29 cellular contexts compared by ENCODE assay signal in the genomic region with DNA sequence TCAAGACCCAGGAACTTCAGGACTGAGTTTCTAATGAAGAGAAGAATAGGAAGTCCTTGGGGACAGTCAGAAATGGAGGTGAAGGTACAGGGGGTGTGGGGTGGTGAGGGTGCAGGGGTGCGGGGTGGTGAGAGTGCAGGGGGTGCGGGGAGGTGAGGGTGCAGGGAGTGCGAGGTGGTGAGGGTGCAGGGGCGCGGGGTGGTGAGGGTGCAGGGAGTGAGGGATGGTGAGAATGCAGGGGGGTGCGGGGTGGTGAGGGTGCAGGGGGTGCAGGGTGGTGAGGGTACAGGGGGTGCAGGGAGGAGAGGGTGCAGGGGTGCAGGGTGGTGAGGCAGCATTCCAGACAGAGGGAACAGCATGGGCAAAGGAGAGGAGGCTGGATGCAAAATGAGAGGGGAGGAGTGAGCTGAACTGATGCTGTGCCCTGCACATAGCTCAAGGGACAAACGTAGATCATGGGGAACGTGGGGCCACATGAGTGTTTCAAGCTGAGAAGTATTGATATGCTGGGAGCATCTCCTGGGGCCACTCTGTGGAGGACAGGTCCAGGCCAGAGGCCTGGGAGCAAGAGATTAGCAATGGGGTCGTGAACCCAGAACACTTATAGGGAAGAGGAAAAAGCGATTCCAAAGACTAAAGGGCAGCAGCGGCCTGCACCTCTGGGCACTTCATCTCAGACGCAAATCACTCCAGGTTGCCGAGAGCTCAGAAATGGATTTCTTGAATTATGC. TPM values are rescaled to one million over a fixed set of nuclear protein-coding genes. Genes with fewer than 3 reads are reported as not detected.
A peak's percentile ranks its signal among the peaks of the same experiment; 100 is the strongest.
DNase-seq lines count a peak whose midpoint lies in the region; ATAC-seq, FAIRE-seq and TF ChIP-seq lines count a peak whose summit lies in the region.
"Had no signal": no experiment of that assay in that cellular context is flagged by ENCODE, and none has a peak within 500 bp of the region (broad histone marks: within the 10 kb centered on the region; RNA-seq: fewer than 3 reads in every experiment).

No MANE protein-coding gene starts in this region.

- H3K4me1 Mint-ChIP-seq in WTC11, result peaks cover 48% of the 10 kb centered on the region
- H3K4me1 Mint-ChIP-seq in progenitor cell of endocrine pancreas (ENCODE audit: low read depth), result peaks cover 41% of the 10 kb centered on the region
- H3K4me1 Mint-ChIP-seq in activated CD4-positive, alpha-beta memory T cell treated with anti-CD3 and anti-CD28 coated beads, Interleukin-2, amount 10 ng/mL, durations not matched to agents 7 days and 5 days, result no peaks in the 10 kb centered on the region
- H3K4me1 Mint-ChIP-seq: CD4-positive, alpha-beta memory T cell had no signal

- FAIRE-seq in A549 (lab: Jason Lieb, UNC) (no peak), HepG2 (lab: Jason Lieb, UNC) (no peak), D721Med (lab: Jason Lieb, UNC) (no peak)

- H3K9me3 Mint-ChIP-seq in WTC11 (no peaks in the 10 kb centered on the region), progenitor cell of endocrine pancreas (ENCODE audit: low read depth) (no peaks in the 10 kb centered on the region)
- no peaks in the 10 kb centered on the region for H3K9me3 Mint-ChIP-seq in activated CD4-positive, alpha-beta memory T cell treated with anti-CD3 and anti-CD28 coated beads, Interleukin-2, amount 10 ng/mL, durations not matched to agents 7 days and 5 days
- H3K9me3 Mint-ChIP-seq: CD4-positive, alpha-beta memory T cell; H9 had no signal

- H3K79me2 ChIP-seq in HepG2 (ENCODE audit: insufficient read depth, low read length), result no peaks in the 10 kb centered on the region

- 78% methylated on average over 7 of the region's 13 CpGs for WGBS in A549 (ENCODE audit: missing lambda C conversion rate)
- WGBS in HepG2 (ENCODE audit: low lambda C conversion rate), result 44% methylated on average over 13 of the region's 13 CpGs

- H3K27me3 ChIP-seq in HepG2 (ENCODE audit: control insufficient read depth in 1 of 2, insufficient read depth in 2 of 2, low read length in 2 of 2), result peaks cover 0 to 5% of the 10 kb centered on the region in 2 experiments; a peak in 1 of 5 replicates

- no peak overlapping the region for H3K9ac ChIP-seq in HepG2 (ENCODE audit: insufficient read depth, low read depth, low read length)
- H3K9ac ChIP-seq: KMS-11 had no signal

- H3K36me3 Mint-ChIP-seq in WTC11, result no peaks in the 10 kb centered on the region
- H3K36me3 Mint-ChIP-seq in progenitor cell of endocrine pancreas (ENCODE audit: insufficient read depth), result no peaks in the 10 kb centered on the region
- no peaks in the 10 kb centered on the region for H3K36me3 Mint-ChIP-seq in activated CD4-positive, alpha-beta memory T cell treated with anti-CD3 and anti-CD28 coated beads, Interleukin-2, amount 10 ng/mL, durations not matched to agents 7 days and 5 days (ENCODE audit: low read depth)
- H3K36me3 Mint-ChIP-seq: CD4-positive, alpha-beta memory T cell had no signal

- BruUV-seq in HepG2 (replicated peaks; lab: Mats Ljungman, UMichigan), result no TSS peak

- H3K4me1 ChIP-seq in A549 (peaks cover 36% of the 10 kb centered on the region), HepG2 (ENCODE audit: insufficient read depth, low read length) (peaks cover 54% of the 10 kb centered on the region)
- H3K4me1 ChIP-seq: SJSA1 had no signal

- CTCF ChIA-PET in A549 (lab: Yijun Ruan, JAX) (interaction anchor here (1.0 to 1.9 kb wide), 4 partner anchors 10 to 77 kb away, joined by 3 to 12 read pairs (median 4); no protein-coding TSS in a partner anchor), WTC11 (lab: Charles Lee) (interaction anchor here (0.7 to 1.6 kb wide), 11 partner anchors 10 to 131 kb away, joined by 3 to 6 read pairs (median 3); no protein-coding TSS in a partner anchor), HepG2 (lab: Yijun Ruan, JAX; ENCODE audit: low intra/inter-chr PET ratio, low total read pairs) (no interaction called here)
- CTCF ChIA-PET in activated CD4-positive, alpha-beta memory T cell treated with anti-CD3 and anti-CD28 coated beads, Interleukin-2, amount 10 ng/mL, durations not matched to agents 7 days and 5 days (lab: Charles Lee), result no interaction called here

- no peaks in the 10 kb centered on the region for H3K36me3 ChIP-seq in HepG2 (replicated peaks in 1 of 2; ENCODE audit: control insufficient read depth in 1 of 2, insufficient read depth in 2 of 2, low read length in 2 of 2)
- H3K36me3 ChIP-seq: SJSA1 had no signal

- H3K9me3 ChIP-seq in A549 (no peaks in the 10 kb centered on the region), HepG2 (ENCODE audit: low read length) (no peaks in the 10 kb centered on the region)
- H3K9me3 ChIP-seq: SJSA1 had no signal

- H2AFZ ChIP-seq in HepG2 (ENCODE audit: low read length), result peak overlapping the region; percentile 5

- in situ Hi-C loops in HepG2 (cut with HindIII; ENCODE audit: extremely low pct_ligation_motif_present, low pct_unique_long_range_greater_than_20kb), result no loop called here

- ATAC-seq in A549, result peak in 1 of 2 experiments; percentile 31; a peak in 3 of 6 replicates
- no peak for ATAC-seq in WTC11
- peak; percentile 32; the same call in 2 of the 3 replicates for ATAC-seq in HepG2
- no peak for ATAC-seq in HG02840 (IDR thresholded peaks at IDR 0.05; ENCODE audit: low FRiP score, unreplicated experiment)

- no peak for DNase-seq in A549 (ENCODE audit: low read depth in 1 of 2, low spot score in 1 of 2)
- DNase-seq in WTC11 (ENCODE audit: low spot score), result no peak
- DNase-seq in HepG2 (ENCODE audit: low spot score), result no peak
- DNase-seq in progenitor cell of endocrine pancreas (ENCODE audit: low spot score, unreplicated experiment), result no peak
- DNase-seq in activated CD4-positive, alpha-beta memory T cell treated with anti-CD3 and anti-CD28 coated beads, Interleukin-2, amount 10 ng/mL, durations not matched to agents 7 days and 5 days, result no peak
- DNase-seq in D721Med (ENCODE audit: insufficient read length, low spot score), result no peak
- DNase-seq in GF-D8 (lab: John Stamatoyannopoulos, UW), result no peak
- DNase-seq: C1 segment of cervical spinal cord; CD4-positive, alpha-beta memory T cell; COR-L47; DMS 273 treated with DMSO at 0.1 percent for 48 hours; DMS79; EL; GDM1; H9; IMR-90; MM.1S; NCI-H1048; NCI-H1417; NCI-H1694; NCI-H2029 treated with DMSO at 0.1 percent for 48 hours; NCI-H2227 treated with DMSO at 0.1 percent for 48 hours; NCI-H510A; NCI-H69; Right ventricle myocardium superior; RPMI8226 had no signal

- H3K27me3 Mint-ChIP-seq in WTC11 (ENCODE audit: low read depth) (no peaks in the 10 kb centered on the region; the same call in none of the 2 replicates), progenitor cell of endocrine pancreas (no peaks in the 10 kb centered on the region)
- H3K27me3 Mint-ChIP-seq in activated CD4-positive, alpha-beta memory T cell treated with anti-CD3 and anti-CD28 coated beads, Interleukin-2, amount 10 ng/mL, durations not matched to agents 7 days and 5 days, result peaks cover 18% of the 10 kb centered on the region

- H3K4me3 ChIP-seq in A549, result no peak overlapping the region
- no peak overlapping the region for H3K4me3 ChIP-seq in HepG2 (replicated peaks in 1 of 3; ENCODE audit: insufficient read depth in 1 of 3, low read depth in 2 of 3, low read length in 3 of 3)
- H3K4me3 ChIP-seq: SJSA1 had no signal

- H3K4me3 Mint-ChIP-seq in WTC11, result no peak overlapping the region
- H3K4me3 Mint-ChIP-seq in progenitor cell of endocrine pancreas (ENCODE audit: low read depth), result no peak overlapping the region
- no peak overlapping the region for H3K4me3 Mint-ChIP-seq in activated CD4-positive, alpha-beta memory T cell treated with anti-CD3 and anti-CD28 coated beads, Interleukin-2, amount 10 ng/mL, durations not matched to agents 7 days and 5 days
- H3K4me3 Mint-ChIP-seq: CD4-positive, alpha-beta memory T cell had no signal

- TF ChIP-seq EP300 in A549 (IDR thresholded peaks at IDR 0.05) (no peak), HepG2 (IDR thresholded peaks at IDR 0.05; ENCODE audit: low read depth in 2 of 2, low read length in 2 of 2) (no peak), HepG2 (CRISPR knock-in tag; IDR thresholded peaks at IDR 0.05; ENCODE audit: borderline replicate concordance) (no peak)

- intact Hi-C loops in HepG2 (cut with micrococcal nuclease; ENCODE audit: unreplicated experiment), result no loop called here

- no peak for TF ChIP-seq POLR2A in A549 (IDR thresholded peaks at IDR 0.05; ENCODE audit: low read length)
- no peak for TF ChIP-seq POLR2A in HepG2 (IDR thresholded peaks at IDR 0.05; ENCODE audit: insufficient read depth in 1 of 2, low read depth in 2 of 2, low read length in 2 of 2)

- no peaks in the 10 kb centered on the region for H4K20me1 ChIP-seq in HepG2 (ENCODE audit: insufficient read depth, low read length)

- peak overlapping the region; percentile 38; the same call in 2 of the 3 replicates for H3K4me2 ChIP-seq in A549
- peak overlapping the region; percentile 49; the same call in 1 of the 2 replicates for H3K4me2 ChIP-seq in HepG2 (ENCODE audit: low read depth, low read length)
- H3K4me2 ChIP-seq: KMS-11 had no signal

- peak overlapping the region; percentile 49 to 78; a peak in 5 of 6 replicates for H3K27ac ChIP-seq in A549
- no peak overlapping the region for H3K27ac ChIP-seq in HepG2 (ENCODE audit: extremely low read length, insufficient read depth, low read length)
- H3K27ac ChIP-seq: KMS-11, SJSA1 had no signal

- POLR2A ChIA-PET in A549 (lab: Yijun Ruan, JAX), result no interaction called here
- POLR2A ChIA-PET in WTC11 (lab: Charles Lee), result no interaction called here
- POLR2A ChIA-PET in HepG2 (lab: Yijun Ruan, JAX), result interaction anchor here (2.5 kb wide), 1 partner anchor 10 kb away, joined by 10 read pairs; no protein-coding TSS in a partner anchor
- POLR2A ChIA-PET in activated CD4-positive, alpha-beta memory T cell treated with anti-CD3 and anti-CD28 coated beads, Interleukin-2, amount 10 ng/mL, durations not matched to agents 7 days and 5 days (lab: Charles Lee), result no interaction called here

- no peak overlapping the region for H3K27ac Mint-ChIP-seq in WTC11
- peak overlapping the region; percentile 95 for H3K27ac Mint-ChIP-seq in progenitor cell of endocrine pancreas
- H3K27ac Mint-ChIP-seq in activated CD4-positive, alpha-beta memory T cell treated with anti-CD3 and anti-CD28 coated beads, Interleukin-2, amount 10 ng/mL, durations not matched to agents 7 days and 5 days, result no peak overlapping the region
- H3K27ac Mint-ChIP-seq: CD4-positive, alpha-beta memory T cell had no signal

- no peak for TF ChIP-seq RAD21 in A549 (conservative IDR thresholded peaks at IDR 0.05 in 1 of 2, IDR thresholded peaks at IDR 0.05 in 1 of 2)
- TF ChIP-seq RAD21 in HepG2 (CRISPR knock-in tag; IDR thresholded peaks at IDR 0.05), result no peak

- no peak for TF ChIP-seq CTCF in A549 (IDR thresholded peaks at IDR 0.05)
- TF ChIP-seq CTCF in WTC11 (IDR thresholded peaks at IDR 0.05), result no peak
- TF ChIP-seq CTCF in HepG2 (CRISPR knock-in tag; IDR thresholded peaks at IDR 0.05), result no peak
- no peak for TF ChIP-seq CTCF in progenitor cell of endocrine pancreas (IDR thresholded peaks at IDR 0.05; ENCODE audit: unreplicated experiment)
- TF ChIP-seq CTCF in D721Med (IDR thresholded peaks at IDR 0.05; ENCODE audit: insufficient read depth, missing control alignments), result no peak

RNA-seq across cellular contexts. Expression of a gene that starts 23.7 kb away (rescaled TPM):
- polyA plus RNA-seq in A549 (2011; rRNA removed), result 0.93 and 1.2 TPM in 2 replicates
- 2.3 and 3.7 TPM in 2 replicates for polyA plus RNA-seq in A549 (2012; cell fraction: cytosol; rRNA removed)
- polyA plus RNA-seq in A549 (2012; cell fraction: nucleus; rRNA removed), result 6.3 and 8.7 TPM in 2 replicates
- polyA plus RNA-seq in A549 (2017; fragmentation: RNase III; extraction: RNeasy Plus Mini Kit Qiagen cat#74134 plus additional on column Dnase treatment), result 2.2 to 2.5 TPM (median 2.5 TPM) in 3 replicates
- 2.0 and 2.3 TPM in 2 replicates for polyA minus RNA-seq in A549 (2011; rRNA and poly(A)+ RNA removed)
- total RNA-seq in WTC11 (2021), result 3.1 to 3.4 TPM (median 3.4 TPM) in 3 replicates
- total RNA-seq in HepG2 (2016; rRNA removed; fragmentation: Illumina TruSeq; extraction: Trizol), result 2.3 and 3.9 TPM in 2 replicates
- total RNA-seq in HepG2 (2016; cell fraction: cytosol; rRNA removed; fragmentation: Illumina TruSeq; extraction: Trizol; ENCODE audit: low read depth), result 0.61 and 0.88 TPM in 2 replicates
- total RNA-seq in HepG2 (2016; cell fraction: insoluble cytoplasmic fraction; rRNA removed; fragmentation: Illumina TruSeq; extraction: Trizol), result 2.1 and 3.9 TPM in 2 replicates
- total RNA-seq in HepG2 (2016; cell fraction: membrane; rRNA removed; fragmentation: Illumina TruSeq; extraction: Trizol), result 2.2 and 2.4 TPM in 2 replicates
- 4.9 and 6.5 TPM in 2 replicates for total RNA-seq in HepG2 (2016; cell fraction: nucleus; rRNA removed; fragmentation: Illumina TruSeq; extraction: Trizol)
- polyA plus RNA-seq in HepG2 (2011; rRNA removed), result 2.6 and 3.3 TPM in 2 replicates
- polyA plus RNA-seq in HepG2 (2011; cell fraction: cytosol; rRNA removed), result 1.5 and 2.1 TPM in 2 replicates
- 12.4 and 14.2 TPM in 2 replicates for polyA plus RNA-seq in HepG2 (2011; cell fraction: nucleus; rRNA removed)
- 2.6 and 5.3 TPM in 2 replicates for polyA plus RNA-seq in HepG2 (2012)
- polyA plus RNA-seq in HepG2 (2016; cell fraction: cytosol; fragmentation: Illumina TruSeq; extraction: Trizol; ENCODE audit: low read depth), result 0.45 and 0.67 TPM in 2 replicates
- 2.5 and 3.0 TPM in 2 replicates for polyA plus RNA-seq in HepG2 (2016; cell fraction: insoluble cytoplasmic fraction; fragmentation: Illumina TruSeq; extraction: Trizol; ENCODE audit: low read depth)
- 1.5 and 1.9 TPM in 2 replicates for polyA plus RNA-seq in HepG2 (2016; cell fraction: membrane; fragmentation: Illumina TruSeq; extraction: Trizol; ENCODE audit: low read depth)
- polyA plus RNA-seq in HepG2 (2016; cell fraction: nucleus; fragmentation: Illumina TruSeq; extraction: Trizol; ENCODE audit: insufficient read depth, low read depth), result 14.4 and 14.8 TPM in 2 replicates
- polyA minus RNA-seq in HepG2 (2011; rRNA and poly(A)+ RNA removed; ENCODE audit: low replicate concordance), result 2.0 and 8.0 TPM in 2 replicates
- 2.2 and 3.0 TPM in 2 replicates for polyA minus RNA-seq in HepG2 (2011; cell fraction: cytosol; rRNA and poly(A)+ RNA removed)
- polyA minus RNA-seq in HepG2 (2011; cell fraction: nucleus; rRNA and poly(A)+ RNA removed), result 4.6 TPM in 2 replicates
- total RNA-seq in progenitor cell of endocrine pancreas, result 8.7 and 9.3 TPM in 2 replicates
- total RNA-seq in activated CD4-positive, alpha-beta memory T cell treated with anti-CD3 and anti-CD28 coated beads, Interleukin-2, amount 10 ng/mL, durations not matched to agents 7 days and 5 days, result under 1 TPM; 0.10 to 0.13 TPM

Comparison
In these comparisons a context has a peak if more than half of its experiments do, and no peak if none do; other contexts are left out.
1. CTCF ChIA-PET loops: an anchor here in A549 (1.0 to 1.9 kb wide) and WTC11 (0.7 to 1.6 kb wide); none called in HepG2 and activated CD4-positive, alpha-beta memory T cell treated with anti-CD3 and anti-CD28 coated beads, Interleukin-2, amount 10 ng/mL, durations not matched to agents 7 days and 5 days.